Comparison of ENCODE assay signal across 8 cellular contexts in the genomic region with DNA sequence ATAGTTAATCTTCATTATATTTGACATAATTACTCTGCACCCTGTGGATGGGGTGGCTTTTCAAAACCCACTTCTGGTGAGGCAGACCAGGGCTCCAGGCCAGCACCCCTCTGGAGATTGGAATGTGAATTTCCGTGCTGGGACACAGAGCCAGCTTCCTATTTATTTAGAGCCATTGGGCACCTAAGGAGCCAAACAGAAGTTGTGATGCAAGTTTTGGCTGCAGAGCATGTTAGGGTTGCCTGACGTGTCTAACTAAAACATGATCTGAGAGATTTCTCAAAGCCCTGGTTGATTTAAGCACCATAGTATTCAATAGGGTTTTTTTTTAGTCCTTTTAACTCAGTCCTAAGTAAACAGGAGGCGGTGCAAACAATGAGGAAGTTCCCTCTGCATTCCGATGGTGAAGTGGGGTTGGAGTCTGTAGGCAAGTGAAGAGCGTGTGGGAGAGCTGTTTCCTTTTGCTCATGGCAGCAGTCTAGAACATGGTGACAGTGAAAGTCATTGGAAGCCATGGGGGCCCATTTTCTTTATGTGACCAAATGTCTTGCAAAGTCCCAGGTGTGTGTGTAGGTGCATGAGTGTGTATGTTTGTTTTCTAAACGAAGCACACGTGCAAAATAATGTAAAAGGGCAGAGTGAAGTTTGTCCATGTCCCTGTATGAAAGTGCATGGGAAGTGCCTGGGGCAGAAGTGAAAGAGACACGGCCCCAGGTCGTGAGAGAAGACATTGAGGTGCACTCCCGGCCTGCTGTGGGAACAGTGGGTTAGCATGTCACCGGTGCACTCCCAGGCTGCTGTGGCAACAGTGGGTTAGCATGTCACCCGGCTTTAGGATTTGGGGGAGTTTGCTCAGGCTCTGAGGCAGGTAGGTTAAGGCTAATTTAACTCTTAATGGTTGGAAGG.
DNase-seq lines count a peak whose midpoint lies in the region; ATAC-seq and TF ChIP-seq lines count a peak whose summit lies in the region.

No MANE protein-coding gene starts in this region.

- H3K9me3 ChIP-seq in HCT116 (ENCODE audit: control insufficient read depth in 1 of 2, insufficient read depth in 1 of 2, low read depth in 1 of 2, low read length in 2 of 2) (no peaks in the 10 kb centered on the region), OCI-LY1 (ENCODE audit: low read length) (no peaks in the 10 kb centered on the region)

- DNase-seq in EH (ENCODE audit: low read depth) (peak; percentile 65), HCT116 (ENCODE audit: low read depth, low spot score) (no peak), brain microvascular endothelial cell (peak; percentile 58), kidney glomerular epithelial cell (lab: John Stamatoyannopoulos, UW) (peak; percentile 11), anterior cingulate cortex (lab: John Stamatoyannopoulos, UW) (no peak), NCI-H748 (lab: John Stamatoyannopoulos, UW; ENCODE audit: unreplicated experiment) (no peak)

- RAD21 ChIA-PET in HCT116 (lab: Charles Lee; ENCODE audit: low non-redundant PET in 1 of 2, low total read pairs in 2 of 2, uncharacterized antibody in 2 of 2, unreplicated experiment in 2 of 2): interaction anchor here in 1 of 2 experiments (0.6 kb wide), 1 partner anchor 103 kb away, joined by 3 read pairs; no protein-coding TSS in a partner anchor

- peak; percentile 89 for ATAC-seq in HCT116

- intact Hi-C loops in HCT116 (cut with micrococcal nuclease): loop anchor here (5.0 kb wide), 1 partner anchor 142 kb away; no protein-coding TSS in a partner anchor

- TF ChIP-seq CTCF in HCT116 (IDR thresholded peaks at IDR 0.05 in 2 of 3, conservative IDR thresholded peaks at IDR 0.05 in 1 of 3; ENCODE audit: borderline replicate concordance in 1 of 3, insufficient read depth in 1 of 3, low read depth in 2 of 3, low read length in 2 of 3) (no peak), OCI-LY1 (IDR thresholded peaks at IDR 0.05; ENCODE audit: low read length) (no peak), brain microvascular endothelial cell (IDR thresholded peaks at IDR 0.05; ENCODE audit: low read depth, low read length, missing control alignments) (no peak)

- H3K4me2 ChIP-seq in HCT116 (ENCODE audit: low read length): peak overlapping the region; percentile 77
- 0 out of 2 replicates have a peak overlapping the region, but pooled peaks have one; percentile 3 for H3K4me2 ChIP-seq in OCI-LY1 (ENCODE audit: low read length)

- H3K27ac ChIP-seq in HCT116 (ENCODE audit: low read depth, low read length) (peak overlapping the region; percentile 56), OCI-LY1 (ENCODE audit: low read depth, low read length, poor library complexity, severe bottlenecking) (no peak overlapping the region), brain microvascular endothelial cell (peak overlapping the region; percentile 32)

- TF ChIP-seq POLR2A in HCT116 (IDR thresholded peaks at IDR 0.05; ENCODE audit: borderline replicate concordance, extremely low read depth, insufficient read depth, insufficient read length): no peak

- no peaks in the 10 kb centered on the region for H3K36me3 ChIP-seq in HCT116 (ENCODE audit: control insufficient read depth in 1 of 2, insufficient read depth in 2 of 2, low read length in 2 of 2)
- no peaks in the 10 kb centered on the region for H3K36me3 ChIP-seq in OCI-LY1 (ENCODE audit: insufficient read depth, low read length)
- no peaks in the 10 kb centered on the region for H3K36me3 ChIP-seq in brain microvascular endothelial cell (replicated peaks)

- POLR2A ChIA-PET in HCT116 (lab: Charles Lee): no interaction called here

- peak overlapping the region; percentile 2 to 42 for H3K4me3 ChIP-seq in HCT116 (replicated peaks in 1 of 2; ENCODE audit: low read depth in 1 of 2, low read length in 2 of 2)
- H3K4me3 ChIP-seq in OCI-LY1 (ENCODE audit: low read depth, low read length, poor library complexity, severe bottlenecking): no peak overlapping the region
- no peak overlapping the region for H3K4me3 ChIP-seq in brain microvascular endothelial cell (ENCODE audit: low read depth, low read length)

- no peak for TF ChIP-seq RAD21 in HCT116 (IDR thresholded peaks at IDR 0.05; ENCODE audit: low read depth)

- no peaks in the 10 kb centered on the region for H3K27me3 Mint-ChIP-seq in stimulated activated naive CD8-positive, alpha-beta T cell treated with anti-CD3 and anti-CD28 coated beads, Interleukin-15, Interleukin-2, amounts not matched to agents 100 ng/mL and 50 ng/mL, for 24 hours

- H3F3A ChIP-seq in OCI-LY1 (ENCODE audit: insufficient read depth, low read length): no peaks in the 10 kb centered on the region

- H3K27me3 ChIP-seq in HCT116 (ENCODE audit: insufficient read depth, low read length): no peaks in the 10 kb centered on the region
- no peaks in the 10 kb centered on the region for H3K27me3 ChIP-seq in OCI-LY1 (ENCODE audit: insufficient read depth, low read length)
- H3K27me3 ChIP-seq in brain microvascular endothelial cell (replicated peaks): no peaks in the 10 kb centered on the region

- in situ Hi-C loops in brain microvascular endothelial cell (cut with HindIII; ENCODE audit: low pct_ligation_motif_present, low sequenced_read_pairs): no loop called here

- peaks cover 26% of the 10 kb centered on the region in 2 experiments for H3K4me1 ChIP-seq in HCT116 (ENCODE audit: control insufficient read depth in 1 of 2, insufficient read depth in 2 of 2, low read length in 2 of 2)
- H3K4me1 ChIP-seq in OCI-LY1 (ENCODE audit: insufficient read depth, low read length, severe bottlenecking): peaks cover 5% of the 10 kb centered on the region

- H3K4me3 Mint-ChIP-seq in stimulated activated naive CD8-positive, alpha-beta T cell treated with anti-CD3 and anti-CD28 coated beads, Interleukin-15, Interleukin-2, amounts not matched to agents 100 ng/mL and 50 ng/mL, for 24 hours: peak overlapping the region; percentile 75

- H3K79me2 ChIP-seq in HCT116 (ENCODE audit: insufficient read depth, low read length): no peaks in the 10 kb centered on the region
- H3K79me2 ChIP-seq in OCI-LY1 (ENCODE audit: insufficient read depth, low read length): no peaks in the 10 kb centered on the region

- H3K27ac Mint-ChIP-seq in stimulated activated naive CD8-positive, alpha-beta T cell treated with anti-CD3 and anti-CD28 coated beads, Interleukin-15, Interleukin-2, amounts not matched to agents 100 ng/mL and 50 ng/mL, for 24 hours: peak overlapping the region; percentile 93

- H3K9me3 Mint-ChIP-seq in stimulated activated naive CD8-positive, alpha-beta T cell treated with anti-CD3 and anti-CD28 coated beads, Interleukin-15, Interleukin-2, amounts not matched to agents 100 ng/mL and 50 ng/mL, for 24 hours: no peaks in the 10 kb centered on the region

- CTCF ChIA-PET in HCT116 (lab: Charles Lee): no interaction called here

- H3K9me2 ChIP-seq in HCT116 (ENCODE audit: insufficient read depth) (no peaks in the 10 kb centered on the region), OCI-LY1 (ENCODE audit: low read depth, low read length) (no peaks in the 10 kb centered on the region)

- peaks cover 93% of the 10 kb centered on the region for H3K4me1 Mint-ChIP-seq in stimulated activated naive CD8-positive, alpha-beta T cell treated with anti-CD3 and anti-CD28 coated beads, Interleukin-15, Interleukin-2, amounts not matched to agents 100 ng/mL and 50 ng/mL, for 24 hours (ENCODE audit: low read depth)

- H4K20me1 ChIP-seq in HCT116 (ENCODE audit: insufficient read depth): no peaks in the 10 kb centered on the region
- H4K20me1 ChIP-seq in OCI-LY1 (ENCODE audit: insufficient read depth, low read length): no peaks in the 10 kb centered on the region

- H2AFZ ChIP-seq in HCT116 (ENCODE audit: low read depth, low read length, poor library complexity, severe bottlenecking) (no peak overlapping the region), OCI-LY1 (ENCODE audit: low read length) (no peak overlapping the region)

- peaks cover 48% of the 10 kb centered on the region for H3K36me3 Mint-ChIP-seq in stimulated activated naive CD8-positive, alpha-beta T cell treated with anti-CD3 and anti-CD28 coated beads, Interleukin-15, Interleukin-2, amounts not matched to agents 100 ng/mL and 50 ng/mL, for 24 hours (ENCODE audit: low read depth)

- no TSS peak for BruUV-seq in HCT116 (replicated peaks; lab: Mats Ljungman, UMichigan)

- peak overlapping the region; percentile 31; the same call in 1 of the 2 replicates for H3K9ac ChIP-seq in HCT116 (ENCODE audit: low read length)
- no peak overlapping the region for H3K9ac ChIP-seq in OCI-LY1 (ENCODE audit: low read length)

TF ChIP-seq in HCT116, 20 proteins besides CTCF, POLR2A, EP300 and RAD21 (continues in another document):
- TF ChIP-seq, protein P1, sequence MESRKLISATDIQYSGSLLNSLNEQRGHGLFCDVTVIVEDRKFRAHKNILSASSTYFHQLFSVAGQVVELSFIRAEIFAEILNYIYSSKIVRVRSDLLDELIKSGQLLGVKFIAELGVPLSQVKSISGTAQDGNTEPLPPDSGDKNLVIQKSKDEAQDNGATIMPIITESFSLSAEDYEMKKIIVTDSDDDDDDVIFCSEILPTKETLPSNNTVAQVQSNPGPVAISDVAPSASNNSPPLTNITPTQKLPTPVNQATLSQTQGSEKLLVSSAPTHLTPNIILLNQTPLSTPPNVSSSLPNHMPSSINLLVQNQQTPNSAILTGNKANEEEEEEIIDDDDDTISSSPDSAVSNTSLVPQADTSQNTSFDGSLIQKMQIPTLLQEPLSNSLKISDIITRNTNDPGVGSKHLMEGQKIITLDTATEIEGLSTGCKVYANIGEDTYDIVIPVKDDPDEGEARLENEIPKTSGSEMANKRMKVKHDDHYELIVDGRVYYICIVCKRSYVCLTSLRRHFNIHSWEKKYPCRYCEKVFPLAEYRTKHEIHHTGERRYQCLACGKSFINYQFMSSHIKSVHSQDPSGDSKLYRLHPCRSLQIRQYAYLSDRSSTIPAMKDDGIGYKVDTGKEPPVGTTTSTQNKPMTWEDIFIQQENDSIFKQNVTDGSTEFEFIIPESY (IDR thresholded peaks at IDR 0.05; ENCODE audit: extremely low read depth, insufficient replicate concordance, low read length): no peak
- TF ChIP-seq YY1 (IDR thresholded peaks at IDR 0.05; ENCODE audit: extremely low read depth, insufficient replicate concordance, low read depth, low read length) (no peak), EZH2phosphoT487 (IDR thresholded peaks at IDR 0.05; ENCODE audit: borderline replicate concordance) (no peak), EGR1 (IDR thresholded peaks at IDR 0.05; ENCODE audit: low read depth) (0 out of 2 replicates have a peak, but pooled peaks have one; percentile 15), FOSL1 (IDR thresholded peaks at IDR 0.05; ENCODE audit: low read depth) (0 out of 2 replicates have a peak, but pooled peaks have one; percentile 19), ATF3 (IDR thresholded peaks at IDR 0.05) (no peak), ELF1 (IDR thresholded peaks at IDR 0.05; ENCODE audit: borderline replicate concordance, low read depth) (peak; percentile 49), POLR2AphosphoS5 (IDR thresholded peaks at IDR 0.05; ENCODE audit: low read depth, low read length) (no peak), SP1 (IDR thresholded peaks at IDR 0.05; ENCODE audit: low read depth) (peak; percentile 56; the same call in 1 of the 2 replicates), ZFX (IDR thresholded peaks at IDR 0.05) (no peak)

Comparison
In these comparisons a context has a peak if more than half of its experiments do, and no peak if none do; other contexts are left out.
1. DNase-seq: peak in EH (single experiment), brain microvascular endothelial cell (single experiment) and kidney glomerular epithelial cell (single experiment); none in HCT116 (single experiment), anterior cingulate cortex (0 of 58) and NCI-H748 (single experiment).
2. H3K4me3 ChIP-seq: peak in HCT116 (2 of 2); none in OCI-LY1 (single experiment) and brain microvascular endothelial cell (single experiment).